In the genomic region with DNA sequence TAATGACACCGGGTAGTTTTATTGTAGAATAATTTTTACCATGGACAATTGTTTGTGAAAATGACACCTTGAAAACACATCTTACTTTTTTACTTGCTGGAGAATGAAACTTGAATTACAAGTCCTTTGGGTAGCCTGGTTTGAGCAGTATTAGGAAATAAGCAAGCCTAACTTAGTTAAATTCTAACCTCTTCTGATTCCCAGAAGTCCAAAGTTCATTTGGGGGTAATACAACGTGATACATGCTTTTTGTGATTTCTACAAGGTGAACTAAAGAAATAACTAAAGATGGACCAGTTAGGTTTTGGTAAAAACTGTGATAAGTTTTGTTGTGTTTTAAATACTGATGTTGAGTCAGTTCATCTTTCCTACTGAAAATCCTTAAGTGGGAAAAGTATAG, we compare ENCODE assay signal across 9 cellular contexts.
DNase-seq lines count a peak whose midpoint lies in the region; ATAC-seq, FAIRE-seq and TF ChIP-seq lines count a peak whose summit lies in the region.
"Had no signal": no experiment of that assay in that cellular context is flagged by ENCODE, and none has a peak within 500 bp of the region (broad histone marks: within the 10 kb centered on the region; RNA-seq: fewer than 3 reads in every experiment).

No MANE protein-coding gene starts in this region.

- H3K9me3 ChIP-seq in keratinocyte (ENCODE audit: control insufficient read depth, low read depth, low read length) (no peaks in the 10 kb centered on the region), small intestine (ENCODE audit: control insufficient read depth, low read depth) (no peaks in the 10 kb centered on the region)
- H3K9me3 ChIP-seq: HAP-1 had no signal

- FAIRE-seq in keratinocyte (lab: Jason Lieb, UNC) (peak; percentile 34), small intestine (lab: Jason Lieb, UNC) (no peak)
- FAIRE-seq: islet of Langerhans had no signal

- intact Hi-C loops in activated T-helper 1 cell treated with anti-CD3 and anti-CD28 coated beads, Interleukin-12 subunit alpha, Interleukin-12 subunit beta, Interleukin-2, Interleukin-4 antibody, amounts not matched to agents 30 ng/mL and 10 ng/mL and 1 ng/mL, durations not matched to agents 14 hours and 24 hours and 36 hours (cut with micrococcal nuclease): loop anchor here (2.0 to 5.0 kb wide), 2 partner anchors 27 to 46 kb away; no protein-coding TSS in a partner anchor

- peak overlapping the region in 3 of 4 donors; percentile 76 to 96 (median 92) for H3K4me3 Mint-ChIP-seq in IgD-negative memory B cell
- H3K4me3 Mint-ChIP-seq in activated T-helper 1 cell treated with anti-CD3 and anti-CD28 coated beads, Interleukin-12 subunit alpha, Interleukin-12 subunit beta, Interleukin-2, Interleukin-4 antibody, amounts not matched to agents 30 ng/mL and 10 ng/mL and 1 ng/mL, durations not matched to agents 14 hours and 24 hours and 36 hours: peak overlapping the region; percentile 86

- H3K36me3 ChIP-seq in keratinocyte (ENCODE audit: control insufficient read depth in 2 of 2, extremely low read depth in 1 of 2, insufficient read depth in 2 of 2, low read length in 2 of 2) (peaks cover 17 to 21% of the 10 kb centered on the region in 2 experiments), small intestine (ENCODE audit: control insufficient read depth in 2 of 2, insufficient read depth in 2 of 2, low read length in 2 of 2) (peaks cover under 1 to 2% of the 10 kb centered on the region in 2 donors)

- peaks cover 3% of the 10 kb centered on the region for H3K36me3 Mint-ChIP-seq in IgD-negative memory B cell
- no peaks in the 10 kb centered on the region for H3K36me3 Mint-ChIP-seq in activated T-helper 1 cell treated with anti-CD3 and anti-CD28 coated beads, Interleukin-12 subunit alpha, Interleukin-12 subunit beta, Interleukin-2, Interleukin-4 antibody, amounts not matched to agents 30 ng/mL and 10 ng/mL and 1 ng/mL, durations not matched to agents 14 hours and 24 hours and 36 hours (ENCODE audit: low read depth)

- no peaks in the 10 kb centered on the region for H3K9me1 ChIP-seq in keratinocyte (ENCODE audit: control insufficient read depth, extremely low read depth, insufficient read depth, low read length)

- TF ChIP-seq CTCF in keratinocyte (optimal IDR thresholded peaks at IDR 0.05 in 1 of 3, IDR thresholded peaks at IDR 0.05 in 1 of 3, conservative IDR thresholded peaks at IDR 0.05 in 1 of 3; ENCODE audit: extremely low read depth in 1 of 3, insufficient read depth in 2 of 3, low read length in 3 of 3): no peak

- no peak for DNase-seq in activated T-helper 1 cell treated with anti-CD3 and anti-CD28 coated beads, Interleukin-12 subunit alpha, Interleukin-12 subunit beta, Interleukin-2, Interleukin-4 antibody, amounts not matched to agents 30 ng/mL and 10 ng/mL and 1 ng/mL, durations not matched to agents 14 hours and 24 hours and 36 hours (ENCODE audit: low spot score)
- DNase-seq in keratinocyte (ENCODE audit: low read depth, low spot score): no peak
- DNase-seq in small intestine: peak; percentile 19
- DNase-seq in GF-D8 (lab: John Stamatoyannopoulos, UW): no peak

- peak overlapping the region; percentile 81 for H3K27ac ChIP-seq in keratinocyte (ENCODE audit: control insufficient read depth, insufficient read depth, low read length)
- no peak overlapping the region for H3K27ac ChIP-seq in small intestine (ENCODE audit: low read depth in 1 of 2, low read length in 1 of 2)

- H3K4me1 Mint-ChIP-seq in IgD-negative memory B cell: peaks cover 5 to 11% (median 7%) of the 10 kb centered on the region in 3 donors
- peaks cover 12% of the 10 kb centered on the region for H3K4me1 Mint-ChIP-seq in activated T-helper 1 cell treated with anti-CD3 and anti-CD28 coated beads, Interleukin-12 subunit alpha, Interleukin-12 subunit beta, Interleukin-2, Interleukin-4 antibody, amounts not matched to agents 30 ng/mL and 10 ng/mL and 1 ng/mL, durations not matched to agents 14 hours and 24 hours and 36 hours (ENCODE audit: low read depth)

- no peaks in the 10 kb centered on the region for H3K9me3 Mint-ChIP-seq in IgD-negative memory B cell
- no peaks in the 10 kb centered on the region for H3K9me3 Mint-ChIP-seq in activated T-helper 1 cell treated with anti-CD3 and anti-CD28 coated beads, Interleukin-12 subunit alpha, Interleukin-12 subunit beta, Interleukin-2, Interleukin-4 antibody, amounts not matched to agents 30 ng/mL and 10 ng/mL and 1 ng/mL, durations not matched to agents 14 hours and 24 hours and 36 hours

- peak overlapping the region; percentile 91 for H3K4me2 ChIP-seq in keratinocyte (ENCODE audit: control insufficient read depth, extremely low read depth, insufficient read depth, low read depth, low read length)

- ATAC-seq in GM18873 (IDR thresholded peaks at IDR 0.05; ENCODE audit: low FRiP score, unreplicated experiment) (no peak), GM18870 (IDR thresholded peaks at IDR 0.05; ENCODE audit: unreplicated experiment) (no peak)

- H2AFZ ChIP-seq in keratinocyte (ENCODE audit: control insufficient read depth, low read length): no peak overlapping the region

- peaks cover 26% of the 10 kb centered on the region for H3K27me3 Mint-ChIP-seq in IgD-negative memory B cell
- H3K27me3 Mint-ChIP-seq in activated T-helper 1 cell treated with anti-CD3 and anti-CD28 coated beads, Interleukin-12 subunit alpha, Interleukin-12 subunit beta, Interleukin-2, Interleukin-4 antibody, amounts not matched to agents 30 ng/mL and 10 ng/mL and 1 ng/mL, durations not matched to agents 14 hours and 24 hours and 36 hours (ENCODE audit: insufficient read depth): peaks cover 17% of the 10 kb centered on the region

- H3K79me2 ChIP-seq in keratinocyte (ENCODE audit: control insufficient read depth, insufficient read depth, low read length): peaks cover 86% of the 10 kb centered on the region

- H3K4me3 ChIP-seq in keratinocyte (ENCODE audit: control insufficient read depth in 2 of 3, extremely low read depth in 1 of 3, insufficient read depth in 2 of 3, low read depth in 1 of 3, low read length in 3 of 3) (peak overlapping the region in 2 of 3 experiments; percentile 74 to 75), small intestine (ENCODE audit: low read depth in 1 of 2, low read length in 2 of 2) (no peak overlapping the region)

- H3K27me3 ChIP-seq in keratinocyte (ENCODE audit: control insufficient read depth, extremely low read depth, insufficient read depth, low read length) (no peaks in the 10 kb centered on the region), small intestine (ENCODE audit: control insufficient read depth in 2 of 2, insufficient read depth in 2 of 2, low read length in 2 of 2) (no peaks in the 10 kb centered on the region)

- no peak overlapping the region for H3K27ac Mint-ChIP-seq in IgD-negative memory B cell
- no peak overlapping the region for H3K27ac Mint-ChIP-seq in activated T-helper 1 cell treated with anti-CD3 and anti-CD28 coated beads, Interleukin-12 subunit alpha, Interleukin-12 subunit beta, Interleukin-2, Interleukin-4 antibody, amounts not matched to agents 30 ng/mL and 10 ng/mL and 1 ng/mL, durations not matched to agents 14 hours and 24 hours and 36 hours

- peak overlapping the region; percentile 88 for H3K9ac ChIP-seq in keratinocyte (ENCODE audit: control insufficient read depth, extremely low read depth, insufficient read depth, low read length)

- dilution Hi-C loops in keratinocyte (cut with MboI; ENCODE audit: extremely low pct_ligation_motif_present, low sequenced_read_pairs): no loop called here

- 12 to 41% (median 20%) methylated on average over 2 of the region's 2 CpGs for WGBS in small intestine, 3 donors

- H3K4me1 ChIP-seq in keratinocyte (ENCODE audit: control insufficient read depth, extremely low read depth, insufficient read depth, low read length): peaks cover 31% of the 10 kb centered on the region
- H3K4me1 ChIP-seq in small intestine (ENCODE audit: control insufficient read depth in 2 of 2, insufficient read depth in 1 of 2, low read depth in 1 of 2, low read length in 1 of 2): peaks cover 0 to 3% of the 10 kb centered on the region in 2 donors

- no peaks in the 10 kb centered on the region for H4K20me1 ChIP-seq in keratinocyte (ENCODE audit: control insufficient read depth, extremely low read depth, insufficient read depth, low read length)

Comparison
In these comparisons a context has a peak if more than half of its experiments do, and no peak if none do; other contexts are left out.
1. H3K4me3 ChIP-seq: peak in keratinocyte (2 of 3); none in small intestine (0 of 2).